In genomic region chr5:29002481-29002880, GRCh38 we compare ENCODE assay signal across 34 cellular contexts.
DNase-seq lines count a peak whose midpoint lies in the region; ATAC-seq, FAIRE-seq and TF ChIP-seq lines count a peak whose summit lies in the region.
"Had no signal": no experiment of that assay in that cellular context is flagged by ENCODE, and none has a peak within 500 bp of the region (broad histone marks: within the 10 kb centered on the region; RNA-seq: fewer than 3 reads in every experiment).

No MANE protein-coding gene starts in this region.

- H3K4me3 Mint-ChIP-seq in endodermal cell, result no peak overlapping the region
- H3K4me3 Mint-ChIP-seq: B cell; CD14-positive monocyte; CD4-positive, alpha-beta memory T cell; CD4-positive, alpha-beta T cell; CD4-positive, CD25-positive, alpha-beta regulatory T cell; CD8-positive, alpha-beta memory T cell; CD8-positive, alpha-beta T cell had no signal

- intact Hi-C loops in pancreas (cut with DNase I), result no loop called here

- H3K4me2 ChIP-seq in mesendoderm (ENCODE audit: low read length), result no peak overlapping the region
- H3K4me2 ChIP-seq: A549; BLaER1; BLaER1 treated with 17β-estradiol and CSF1 and Interleukin-3, amounts not matched to agents 10 nM and 100 nM had no signal

- no peak overlapping the region for H3K23ac ChIP-seq in mesendoderm (ENCODE audit: low read length)

- no peak for DNase-seq in H54 (ENCODE audit: insufficient read length, low spot score)
- DNase-seq in endodermal cell, result peak; percentile 74
- DNase-seq in mesendoderm, result peak; percentile 86
- no peak for DNase-seq in NCI-H774 (lab: John Stamatoyannopoulos, UW)
- DNase-seq in pancreas, result no peak
- DNase-seq in activated effector memory CD4-positive, alpha-beta T cell treated with Interleukin-2 at 50 U/mL for 16 hours, result no peak
- DNase-seq: 8988T; ACHN; AML-193; BE2C; C1 segment of cervical spinal cord; Caco-2; Calu3; CD4-positive, alpha-beta memory T cell; CD4-positive, alpha-beta T cell; CD4-positive, CD25-positive, alpha-beta regulatory T cell; CD8-positive, alpha-beta memory T cell; CD8-positive, alpha-beta T cell; COR-L47; DMS 273 treated with DMSO at 0.1 percent for 48 hours; DMS153; DMS79; DMS79 treated with DMSO at 0.1 percent for 48 hours; DND-41; EL had no signal

- H3K27ac Mint-ChIP-seq in endodermal cell, result peak overlapping the region; percentile 36
- H3K27ac Mint-ChIP-seq: B cell; CD14-positive monocyte; CD4-positive, alpha-beta memory T cell; CD4-positive, alpha-beta T cell; CD4-positive, CD25-positive, alpha-beta regulatory T cell; CD8-positive, alpha-beta memory T cell; CD8-positive, alpha-beta T cell had no signal

- no peak overlapping the region for H4K8ac ChIP-seq in mesendoderm (ENCODE audit: low read depth, low read length)

- H3K27me3 ChIP-seq in endodermal cell (ENCODE audit: control insufficient read depth, insufficient read depth, low read length, poor library complexity, severe bottlenecking), result no peaks in the 10 kb centered on the region
- no peaks in the 10 kb centered on the region for H3K27me3 ChIP-seq in mesendoderm (ENCODE audit: insufficient read depth, low read length, poor library complexity)
- H3K27me3 ChIP-seq in pancreas, result no peaks in the 10 kb centered on the region
- H3K27me3 ChIP-seq: BE2C; BLaER1; BLaER1 treated with 17β-estradiol and CSF1 and Interleukin-3, amounts not matched to agents 10 nM and 100 nM had no signal

- no peak overlapping the region for H3K4ac ChIP-seq in mesendoderm (ENCODE audit: low read depth, low read length)

- TF ChIP-seq POLR2A in H54 (IDR thresholded peaks at IDR 0.05; ENCODE audit: low read depth, low read length), result no peak

- H3K9ac ChIP-seq in endodermal cell (ENCODE audit: extremely low read depth, low read length, poor library complexity, severe bottlenecking) (no peak overlapping the region), mesendoderm (ENCODE audit: low read length) (no peak overlapping the region)
- H3K9ac ChIP-seq: BLaER1; BLaER1 treated with 17β-estradiol and CSF1 and Interleukin-3, amounts not matched to agents 10 nM and 100 nM had no signal

- peaks cover 5% of the 10 kb centered on the region for H3K4me1 ChIP-seq in endodermal cell (ENCODE audit: control insufficient read depth, insufficient read depth, low read length)
- H3K4me1 ChIP-seq in mesendoderm (ENCODE audit: control insufficient read depth, low read depth, low read length), result peaks cover 3% of the 10 kb centered on the region
- no peaks in the 10 kb centered on the region for H3K4me1 ChIP-seq in pancreas
- H3K4me1 ChIP-seq: A549, Caco-2 had no signal

- no peak overlapping the region for H2BK120ac ChIP-seq in mesendoderm (ENCODE audit: low read depth, low read length)

- no peaks in the 10 kb centered on the region for H3K36me3 Mint-ChIP-seq in endodermal cell (ENCODE audit: low read depth)
- H3K36me3 Mint-ChIP-seq: CD14-positive monocyte; CD4-positive, alpha-beta memory T cell; CD4-positive, CD25-positive, alpha-beta regulatory T cell; CD8-positive, alpha-beta memory T cell; CD8-positive, alpha-beta T cell had no signal

- H3K9me3 ChIP-seq in endodermal cell (ENCODE audit: control insufficient read depth, low read length) (peaks cover 12% of the 10 kb centered on the region), pancreas (no peaks in the 10 kb centered on the region)
- H3K9me3 ChIP-seq: A549; BE2C; BLaER1; BLaER1 treated with 17β-estradiol and CSF1 and Interleukin-3, amounts not matched to agents 10 nM and 100 nM; Caco-2 had no signal

- H3K4me1 Mint-ChIP-seq in endodermal cell, result peaks cover 12% of the 10 kb centered on the region
- H3K4me1 Mint-ChIP-seq: B cell; CD14-positive monocyte; CD4-positive, alpha-beta memory T cell; CD4-positive, CD25-positive, alpha-beta regulatory T cell; CD8-positive, alpha-beta memory T cell had no signal

- no peak overlapping the region for H2BK5ac ChIP-seq in mesendoderm (ENCODE audit: low read length)

- no peaks in the 10 kb centered on the region for H3K36me3 ChIP-seq in endodermal cell (ENCODE audit: control insufficient read depth, insufficient read depth, low read length)
- H3K36me3 ChIP-seq in mesendoderm (ENCODE audit: control insufficient read depth, insufficient read depth, low read length), result no peaks in the 10 kb centered on the region
- no peaks in the 10 kb centered on the region for H3K36me3 ChIP-seq in pancreas
- H3K36me3 ChIP-seq: BE2C; BLaER1; BLaER1 treated with 17β-estradiol and CSF1 and Interleukin-3, amounts not matched to agents 10 nM and 100 nM had no signal

- H3K4me3 ChIP-seq in endodermal cell (ENCODE audit: low read length), result no peak overlapping the region
- no peak overlapping the region for H3K4me3 ChIP-seq in mesendoderm (ENCODE audit: low read length)
- no peak overlapping the region for H3K4me3 ChIP-seq in pancreas
- H3K4me3 ChIP-seq: A549; BLaER1; BLaER1 treated with 17β-estradiol and CSF1 and Interleukin-3, amounts not matched to agents 10 nM and 100 nM had no signal

- H3K27ac ChIP-seq in endodermal cell (ENCODE audit: low read depth, low read length) (no peak overlapping the region), mesendoderm (ENCODE audit: low read depth, low read length) (no peak overlapping the region), pancreas (no peak overlapping the region)
- H3K27ac ChIP-seq: 22Rv1; A549; BLaER1; BLaER1 treated with 17β-estradiol and CSF1 and Interleukin-3, amounts not matched to agents 10 nM and 100 nM; C4-2B had no signal

- WGBS in endodermal cell (ENCODE audit: insufficient coverage in 1 of 2, insufficient read length in 1 of 2), 2 experiments, result 47% methylated on average over 2 of the region's 6 CpGs; no CpG with 5 or more reads in 1 of the 2 experiments
- WGBS in mesendoderm (ENCODE audit: extremely low coverage, insufficient coverage, low lambda C conversion rate), result no CpG with 5 or more reads among the region's 6 CpGs
- 41 to 55% methylated on average over 6 of the region's 6 CpGs for WGBS in pancreas, 2 donors

- no peak overlapping the region for H3K18ac ChIP-seq in mesendoderm (ENCODE audit: low read length)

- no peak overlapping the region for H2BK15ac ChIP-seq in mesendoderm (replicated peaks; ENCODE audit: low read depth)

- H3K9me3 Mint-ChIP-seq in endodermal cell, result peaks cover 12% of the 10 kb centered on the region

- H3K79me1 ChIP-seq in mesendoderm (ENCODE audit: low read length), result no peaks in the 10 kb centered on the region

- no peak for TF ChIP-seq CTCF in endodermal cell (conservative IDR thresholded peaks at IDR 0.05)
- TF ChIP-seq CTCF in pancreas (IDR thresholded peaks at IDR 0.05), result no peak

- ATAC-seq in pancreas, result no peak
- ATAC-seq: A549; CD8-positive, alpha-beta T cell had no signal

- H3K27me3 Mint-ChIP-seq in endodermal cell (ENCODE audit: insufficient read depth), result no peaks in the 10 kb centered on the region
- H3K27me3 Mint-ChIP-seq: B cell; CD4-positive, alpha-beta memory T cell; CD4-positive, alpha-beta T cell; CD4-positive, CD25-positive, alpha-beta regulatory T cell; CD8-positive, alpha-beta memory T cell had no signal

- no peak overlapping the region for H3K56ac ChIP-seq in mesendoderm (ENCODE audit: low read length)

- H2AK5ac ChIP-seq in mesendoderm (ENCODE audit: low read length), result no peak overlapping the region

- H4K5ac ChIP-seq in mesendoderm (ENCODE audit: low read length), result no peak overlapping the region

- no peaks in the 10 kb centered on the region for H3K79me2 ChIP-seq in mesendoderm (ENCODE audit: control insufficient read depth, insufficient read depth, low read length)

- FAIRE-seq in H54 (lab: Jason Lieb, UNC), result peak; percentile 15
- no peak for FAIRE-seq in pancreas (lab: Jason Lieb, UNC)
- FAIRE-seq: A204.1, A549, D721Med had no signal

Comparison
In these comparisons a context has a peak if more than half of its experiments do, and no peak if none do; other contexts are left out.
1. DNase-seq: peak in endodermal cell (single experiment) and mesendoderm (single experiment); none in H54 (single experiment), NCI-H774 (single experiment), pancreas (0 of 6) and activated effector memory CD4-positive, alpha-beta T cell treated with Interleukin-2 at 50 U/mL for 16 hours (single experiment).